Comparison of ENCODE assay signal across 10 cellular contexts in genomic region chr9:137441935-137442321, GRCh38. TPM values are rescaled to one million over a fixed set of nuclear protein-coding genes. Genes with fewer than 3 reads are reported as not detected.
A peak's percentile ranks its signal among the peaks of the same experiment; 100 is the strongest.
DNase-seq lines count a peak whose midpoint lies in the region; ATAC-seq and TF ChIP-seq lines count a peak whose summit lies in the region.
"Had no signal": no experiment of that assay in that cellular context is flagged by ENCODE, and none has a peak within 500 bp of the region (broad histone marks: within the 10 kb centered on the region; RNA-seq: fewer than 3 reads in every experiment).

No MANE protein-coding gene starts in this region.

- CTCF ChIA-PET in Caco-2 (lab: Charles Lee) = interaction anchor here (0.6 to 1.9 kb wide), 15 partner anchors 13 to 395 kb away, joined by 3 to 40 read pairs (median 8); partner anchors contain the start of genes EXD3, NOXA1, NRARP and PNPLA7

- H3K79me2 ChIP-seq in neural progenitor cell (ENCODE audit: low read depth) = no peaks in the 10 kb centered on the region

- TSS peak; percentile 89 for BruUV-seq in Caco-2 (replicated peaks; lab: Mats Ljungman, UMichigan)

- intact Hi-C loops in Caco-2 (cut with micrococcal nuclease; ENCODE audit: unreplicated experiment) = loop anchor here (1.0 to 10.0 kb wide), 2 partner anchors 19 to 153 kb away; partner anchors contain the start of genes EXD3, NOXA1 and ZMYND19

- peaks cover 21% of the 10 kb centered on the region for H3F3A ChIP-seq in neural progenitor cell (ENCODE audit: low read depth)

- POLR2A ChIA-PET in Caco-2 (lab: Charles Lee) = interaction anchor here (0.6 to 1.2 kb wide), 9 partner anchors 17 to 241 kb away, joined by 3 to 25 read pairs (median 7); partner anchors contain the start of genes ARRDC1, EXD3, NOXA1 and NRARP

- no peak for ATAC-seq in central memory CD8-positive, alpha-beta T cell (replicated peaks; ENCODE audit: extremely low read depth, poor library complexity, severe bottlenecking)
- ATAC-seq in GM18511 (IDR thresholded peaks at IDR 0.05; ENCODE audit: unreplicated experiment) = no peak

- peak overlapping the region; percentile 89 for H3K4me2 ChIP-seq in neural progenitor cell

- H3K4me3 Mint-ChIP-seq in Caco-2 (ENCODE audit: unreplicated experiment) (peak overlapping the region; percentile 93), neural progenitor cell (peak overlapping the region; percentile 83)
- H3K4me3 Mint-ChIP-seq in central memory CD8-positive, alpha-beta T cell = peak overlapping the region; percentile 60

- peaks cover 9% of the 10 kb centered on the region for H3K4me1 Mint-ChIP-seq in Caco-2 (ENCODE audit: low read depth, unreplicated experiment)
- peaks cover 17% of the 10 kb centered on the region for H3K4me1 Mint-ChIP-seq in central memory CD8-positive, alpha-beta T cell
- H3K4me1 Mint-ChIP-seq in neural progenitor cell = peaks cover 21% of the 10 kb centered on the region

- H3K9me3 ChIP-seq in Caco-2 (no peaks in the 10 kb centered on the region), HUES48 (ENCODE audit: control insufficient read depth, insufficient read depth, low read length) (no peaks in the 10 kb centered on the region), neural progenitor cell (ENCODE audit: low read depth) (no peaks in the 10 kb centered on the region)

- H3K9me3 Mint-ChIP-seq in Caco-2 (ENCODE audit: unreplicated experiment) = no peaks in the 10 kb centered on the region
- no peaks in the 10 kb centered on the region for H3K9me3 Mint-ChIP-seq in central memory CD8-positive, alpha-beta T cell
- H3K9me3 Mint-ChIP-seq in neural progenitor cell = no peaks in the 10 kb centered on the region

- no peak overlapping the region for H2AFZ ChIP-seq in neural progenitor cell (replicated peaks)

- DNase-seq in Caco-2 = no peak
- no peak for DNase-seq in central memory CD8-positive, alpha-beta T cell (ENCODE audit: low spot score in 2 of 2)
- no peak for DNase-seq in neural progenitor cell (ENCODE audit: low spot score)
- no peak for DNase-seq in EL
- DNase-seq in caudate nucleus (lab: John Stamatoyannopoulos, UW) = no peak
- DNase-seq: brain microvascular endothelial cell; KG1; stimulated activated CD8-positive, alpha-beta memory T cell treated with anti-CD3 and anti-CD28 coated beads, Interleukin-4, amount 100 ng/mL, for 48 hours had no signal

- no peaks in the 10 kb centered on the region for H3K27me3 ChIP-seq in Caco-2 (replicated peaks; ENCODE audit: control insufficient read depth, insufficient read depth, low read length)
- H3K27me3 ChIP-seq in HUES48 (ENCODE audit: control insufficient read depth, insufficient read depth, low read length) = no peaks in the 10 kb centered on the region
- peaks cover 30% of the 10 kb centered on the region for H3K27me3 ChIP-seq in neural progenitor cell
- H3K27me3 ChIP-seq: brain microvascular endothelial cell had no signal

- H3K27ac Mint-ChIP-seq in Caco-2 (ENCODE audit: unreplicated experiment) = peak overlapping the region; percentile 84
- no peak overlapping the region for H3K27ac Mint-ChIP-seq in central memory CD8-positive, alpha-beta T cell (ENCODE audit: low read depth)
- H3K27ac Mint-ChIP-seq in neural progenitor cell = no peak overlapping the region

- H3K36me3 ChIP-seq in Caco-2 (ENCODE audit: control insufficient read depth, insufficient read depth, low read length) (no peaks in the 10 kb centered on the region), HUES48 (ENCODE audit: control insufficient read depth, insufficient read depth, low read length) (no peaks in the 10 kb centered on the region), neural progenitor cell (no peaks in the 10 kb centered on the region)
- H3K36me3 ChIP-seq: brain microvascular endothelial cell had no signal

- H3K36me3 Mint-ChIP-seq in Caco-2 (ENCODE audit: insufficient read depth, unreplicated experiment) (peaks cover 14% of the 10 kb centered on the region), neural progenitor cell (no peaks in the 10 kb centered on the region)
- H3K36me3 Mint-ChIP-seq in central memory CD8-positive, alpha-beta T cell (ENCODE audit: insufficient read depth) = peaks cover 1% of the 10 kb centered on the region

- H4K20me1 ChIP-seq in neural progenitor cell (ENCODE audit: low read depth) = no peaks in the 10 kb centered on the region

- no peak overlapping the region for H3K27ac ChIP-seq in HUES48 (ENCODE audit: low read depth, low read length)
- H3K27ac ChIP-seq in neural progenitor cell = no peak overlapping the region
- no peak overlapping the region for H3K27ac ChIP-seq in caudate nucleus (ENCODE audit: low read depth, low read length)
- H3K27ac ChIP-seq: brain microvascular endothelial cell had no signal

- H3K27me3 Mint-ChIP-seq in Caco-2 (ENCODE audit: insufficient read depth, unreplicated experiment) = no peaks in the 10 kb centered on the region
- H3K27me3 Mint-ChIP-seq in central memory CD8-positive, alpha-beta T cell = peaks cover 20% of the 10 kb centered on the region
- peaks cover 11% of the 10 kb centered on the region for H3K27me3 Mint-ChIP-seq in neural progenitor cell (ENCODE audit: insufficient read depth, low read depth)

- H3K4me3 ChIP-seq in Caco-2 (ENCODE audit: low read depth, low read length) (peak overlapping the region; percentile 51), HUES48 (ENCODE audit: low read depth, low read length) (peak overlapping the region; percentile 46), neural progenitor cell (peak overlapping the region; percentile 60)

- no peak overlapping the region for H3K9ac ChIP-seq in HUES48 (ENCODE audit: low read depth, low read length)
- H3K9ac ChIP-seq in neural progenitor cell = no peak overlapping the region

- TF ChIP-seq CTCF in Caco-2 (IDR thresholded peaks at IDR 0.05; ENCODE audit: insufficient read depth in 1 of 2, low read depth in 1 of 2, low read length in 1 of 2, severe bottlenecking in 1 of 2, unreplicated experiment in 1 of 2) (no peak), neural progenitor cell (IDR thresholded peaks at IDR 0.05) (no peak)

- peaks cover 13% of the 10 kb centered on the region for H3K4me1 ChIP-seq in Caco-2
- H3K4me1 ChIP-seq in HUES48 (ENCODE audit: control insufficient read depth, insufficient read depth, low read length) = no peaks in the 10 kb centered on the region
- no peaks in the 10 kb centered on the region for H3K4me1 ChIP-seq in neural progenitor cell

RNA-seq across cellular contexts. Expression of gene ENTPD8, which starts 0.8 kb away (rescaled TPM):
- total RNA-seq in Caco-2 (2022) = 8.5 and 8.6 TPM in 2 replicates
- total RNA-seq in neural progenitor cell (ENCODE audit: low replicate concordance) = not detected in 2 replicates

RNA-seq across cellular contexts. Expression of gene NSMF, which starts 17.2 kb away (rescaled TPM):
- 65.5 and 67.6 TPM in 2 replicates for total RNA-seq in Caco-2 (2022)
- 17.1 and 62.0 TPM in 2 replicates for total RNA-seq in neural progenitor cell (ENCODE audit: low replicate concordance)

RNA-seq across cellular contexts. Expression of gene NOXA1, which starts 18.7 kb away (rescaled TPM):
- total RNA-seq in Caco-2 (2022) (7.3 and 8.6 TPM in 2 replicates), neural progenitor cell (ENCODE audit: low replicate concordance) (0.39 and 0.65 TPM in 2 replicates)

RNA-seq across cellular contexts. Expression of gene EXD3, which starts 19.0 kb away (rescaled TPM):
- 10.9 and 11.2 TPM in 2 replicates for total RNA-seq in Caco-2 (2022)
- total RNA-seq in neural progenitor cell (ENCODE audit: low replicate concordance) = 4.7 and 25.1 TPM in 2 replicates
